Comparison of ENCODE assay signal across 8 cellular contexts in genomic region chr19:50383307-50383851, GRCh38. TPM values are rescaled to one million over a fixed set of nuclear protein-coding genes. Genes with fewer than 3 reads are reported as not detected.
DNase-seq lines count a peak whose midpoint lies in the region; ATAC-seq and TF ChIP-seq lines count a peak whose summit lies in the region.

No MANE protein-coding gene starts in this region.

- CTCF ChIA-PET in SK-N-SH (lab: Yijun Ruan, JAX), result interaction anchor here (0.6 to 1.8 kb wide), 8 partner anchors 11 to 173 kb away, joined by 3 to 9 read pairs (median 4); no protein-coding TSS in a partner anchor

- H3K27me3 ChIP-seq in SK-N-SH (ENCODE audit: insufficient read depth), result no peaks in the 10 kb centered on the region
- no peaks in the 10 kb centered on the region for H3K27me3 ChIP-seq in right atrium auricular region

- no peak for TF ChIP-seq EP300 in SK-N-SH (IDR thresholded peaks at IDR 0.05; ENCODE audit: borderline replicate concordance in 1 of 2, low read depth in 1 of 2, low read length in 1 of 2)

- H3K9me3 Mint-ChIP-seq in stimulated activated effector memory CD8-positive, alpha-beta T cell treated with anti-CD3 and anti-CD28 coated beads, Interleukin-12 subunit alpha, Interleukin-12 subunit beta, amount 100 ng/mL, for 72 hours, result no peaks in the 10 kb centered on the region

- peaks cover 39% of the 10 kb centered on the region for H3K4me1 Mint-ChIP-seq in T-helper 17 cell
- peaks cover 62% of the 10 kb centered on the region for H3K4me1 Mint-ChIP-seq in stimulated activated effector memory CD8-positive, alpha-beta T cell treated with anti-CD3 and anti-CD28 coated beads, Interleukin-12 subunit alpha, Interleukin-12 subunit beta, amount 100 ng/mL, for 72 hours

- DNase-seq in SK-N-SH, result no peak
- no peak for DNase-seq in T-helper 17 cell
- DNase-seq in right atrium auricular region (ENCODE audit: low spot score), result no peak
- DNase-seq in stimulated activated effector memory CD8-positive, alpha-beta T cell treated with anti-CD3 and anti-CD28 coated beads, Interleukin-12 subunit alpha, Interleukin-12 subunit beta, amount 100 ng/mL, for 72 hours (ENCODE audit: low spot score in 2 of 2), result no peak
- no peak for DNase-seq in NCI-H774 (lab: John Stamatoyannopoulos, UW)

- H3K27ac Mint-ChIP-seq in T-helper 17 cell, result peak overlapping the region; percentile 95
- peak overlapping the region; percentile 99 for H3K27ac Mint-ChIP-seq in stimulated activated effector memory CD8-positive, alpha-beta T cell treated with anti-CD3 and anti-CD28 coated beads, Interleukin-12 subunit alpha, Interleukin-12 subunit beta, amount 100 ng/mL, for 72 hours

- H3K9me2 ChIP-seq in SK-N-SH, result no peaks in the 10 kb centered on the region

- H4K20me1 ChIP-seq in SK-N-SH (ENCODE audit: insufficient read depth), result peaks cover 4% of the 10 kb centered on the region; the same call in 1 of the 2 replicates

- H2AFZ ChIP-seq in SK-N-SH (ENCODE audit: low read depth), result no peak overlapping the region

- peaks cover 36% of the 10 kb centered on the region for H3K79me2 ChIP-seq in SK-N-SH (ENCODE audit: insufficient read depth)

- POLR2A ChIA-PET in SK-N-SH (lab: Yijun Ruan, JAX), result interaction anchor here (1.1 to 2.6 kb wide), 2 partner anchors 15 to 77 kb away, joined by 3 to 9 read pairs; no protein-coding TSS in a partner anchor

- no peak for TF ChIP-seq CTCF in SK-N-SH (IDR thresholded peaks at IDR 0.05)
- TF ChIP-seq CTCF in right atrium auricular region (IDR thresholded peaks at IDR 0.05), result no peak

- H3K4me3 Mint-ChIP-seq in T-helper 17 cell, result peak overlapping the region; percentile 95
- H3K4me3 Mint-ChIP-seq in stimulated activated effector memory CD8-positive, alpha-beta T cell treated with anti-CD3 and anti-CD28 coated beads, Interleukin-12 subunit alpha, Interleukin-12 subunit beta, amount 100 ng/mL, for 72 hours, result peak overlapping the region; percentile 99

- H3K4me3 ChIP-seq in SK-N-SH (ENCODE audit: low read depth in 2 of 2, low read length in 1 of 2), result peak overlapping the region; percentile 56 to 88
- peak overlapping the region; percentile 56 to 78 for H3K4me3 ChIP-seq in right atrium auricular region

- 81% methylated on average over 15 of the region's 15 CpGs for WGBS in SK-N-SH (ENCODE audit: low lambda C conversion rate)

- H3K27ac ChIP-seq in SK-N-SH (ENCODE audit: low read depth in 2 of 2, low read length in 1 of 2) (peak overlapping the region; percentile 76 to 89; a peak in 3 of 4 replicates), right atrium auricular region (peak overlapping the region; percentile 82 to 88)

- H3K9ac ChIP-seq in SK-N-SH, result 0 out of 2 replicates have a peak overlapping the region, but pooled peaks have one; percentile 32

- peaks cover 17% of the 10 kb centered on the region for H3F3A ChIP-seq in SK-N-SH (replicated peaks; ENCODE audit: insufficient read depth)

- ATAC-seq in SK-N-SH treated with all-trans-retinoic acid at 6 μM for 48 hours (no peak), T-helper 17 cell (peak; percentile 34), GM21619 (IDR thresholded peaks at IDR 0.05; ENCODE audit: unreplicated experiment) (no peak), HG02763 (IDR thresholded peaks at IDR 0.05; ENCODE audit: unreplicated experiment) (no peak)
- ATAC-seq in stimulated activated effector memory CD8-positive, alpha-beta T cell treated with anti-CD3 and anti-CD28 coated beads, Interleukin-12 subunit alpha, Interleukin-12 subunit beta, amount 100 ng/mL, for 72 hours, result no peak

- peak overlapping the region; percentile 87 for H3K4me2 ChIP-seq in SK-N-SH

- H3K9me3 ChIP-seq in SK-N-SH (no peaks in the 10 kb centered on the region), T-helper 17 cell (ENCODE audit: control insufficient read depth, low read length, poor library complexity, severe bottlenecking) (no peaks in the 10 kb centered on the region), right atrium auricular region (no peaks in the 10 kb centered on the region)

- peaks cover 11 to 55% of the 10 kb centered on the region in 2 experiments for H3K36me3 ChIP-seq in SK-N-SH (replicated peaks in 1 of 2; ENCODE audit: control insufficient read depth in 1 of 2, insufficient read depth in 2 of 2, low read length in 1 of 2)
- H3K36me3 ChIP-seq in right atrium auricular region, result peaks cover 44% of the 10 kb centered on the region

- H3K4me1 ChIP-seq in SK-N-SH (ENCODE audit: control insufficient read depth in 1 of 2, insufficient read depth in 2 of 2, low read depth in 1 of 2, low read length in 1 of 2), result peaks cover 0 to 13% of the 10 kb centered on the region in 2 experiments; a peak in 1 of 4 replicates
- peaks cover 0 to 33% of the 10 kb centered on the region in 2 donors for H3K4me1 ChIP-seq in right atrium auricular region

- peaks cover 14% of the 10 kb centered on the region for H3K36me3 Mint-ChIP-seq in T-helper 17 cell (ENCODE audit: low read depth)
- peaks cover 88% of the 10 kb centered on the region for H3K36me3 Mint-ChIP-seq in stimulated activated effector memory CD8-positive, alpha-beta T cell treated with anti-CD3 and anti-CD28 coated beads, Interleukin-12 subunit alpha, Interleukin-12 subunit beta, amount 100 ng/mL, for 72 hours

- H3K27me3 Mint-ChIP-seq in T-helper 17 cell, result no peaks in the 10 kb centered on the region

- TF ChIP-seq RAD21 in SK-N-SH (IDR thresholded peaks at IDR 0.05; ENCODE audit: low read length), result no peak

TF ChIP-seq in SK-N-SH, 30 proteins besides CTCF, POLR2A, EP300 and RAD21 (continues in another document):
- TF ChIP-seq, protein P1, sequence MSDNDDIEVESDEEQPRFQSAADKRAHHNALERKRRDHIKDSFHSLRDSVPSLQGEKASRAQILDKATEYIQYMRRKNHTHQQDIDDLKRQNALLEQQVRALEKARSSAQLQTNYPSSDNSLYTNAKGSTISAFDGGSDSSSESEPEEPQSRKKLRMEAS (IDR thresholded peaks at IDR 0.05; ENCODE audit: low read depth), result no peak
- no peak for TF ChIP-seq MXI1 (IDR thresholded peaks at IDR 0.05; ENCODE audit: low read depth, low read length)
- 0 out of 2 replicates have a peak, but pooled peaks have one; percentile 8 for TF ChIP-seq TAF1 (IDR thresholded peaks at IDR 0.05; ENCODE audit: borderline replicate concordance, low read depth, low read length)
- TF ChIP-seq RXRA (IDR thresholded peaks at IDR 0.05; ENCODE audit: borderline replicate concordance, low read depth), result no peak
- TF ChIP-seq, protein P2, sequence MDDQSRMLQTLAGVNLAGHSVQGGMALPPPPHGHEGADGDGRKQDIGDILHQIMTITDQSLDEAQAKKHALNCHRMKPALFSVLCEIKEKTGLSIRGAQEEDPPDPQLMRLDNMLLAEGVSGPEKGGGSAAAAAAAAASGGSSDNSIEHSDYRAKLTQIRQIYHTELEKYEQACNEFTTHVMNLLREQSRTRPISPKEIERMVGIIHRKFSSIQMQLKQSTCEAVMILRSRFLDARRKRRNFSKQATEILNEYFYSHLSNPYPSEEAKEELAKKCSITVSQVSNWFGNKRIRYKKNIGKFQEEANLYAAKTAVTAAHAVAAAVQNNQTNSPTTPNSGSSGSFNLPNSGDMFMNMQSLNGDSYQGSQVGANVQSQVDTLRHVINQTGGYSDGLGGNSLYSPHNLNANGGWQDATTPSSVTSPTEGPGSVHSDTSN (IDR thresholded peaks at IDR 0.05), result no peak
- no peak for TF ChIP-seq CHD2 (IDR thresholded peaks at IDR 0.05; ENCODE audit: low read length, partially characterized antibody)

TF ChIP-seq in SK-N-SH treated with all-trans-retinoic acid at 6 μM for 48 hours, 23 proteins besides CTCF, POLR2A, EP300 and RAD21 (continues in another document):
- TF ChIP-seq, protein P3, sequence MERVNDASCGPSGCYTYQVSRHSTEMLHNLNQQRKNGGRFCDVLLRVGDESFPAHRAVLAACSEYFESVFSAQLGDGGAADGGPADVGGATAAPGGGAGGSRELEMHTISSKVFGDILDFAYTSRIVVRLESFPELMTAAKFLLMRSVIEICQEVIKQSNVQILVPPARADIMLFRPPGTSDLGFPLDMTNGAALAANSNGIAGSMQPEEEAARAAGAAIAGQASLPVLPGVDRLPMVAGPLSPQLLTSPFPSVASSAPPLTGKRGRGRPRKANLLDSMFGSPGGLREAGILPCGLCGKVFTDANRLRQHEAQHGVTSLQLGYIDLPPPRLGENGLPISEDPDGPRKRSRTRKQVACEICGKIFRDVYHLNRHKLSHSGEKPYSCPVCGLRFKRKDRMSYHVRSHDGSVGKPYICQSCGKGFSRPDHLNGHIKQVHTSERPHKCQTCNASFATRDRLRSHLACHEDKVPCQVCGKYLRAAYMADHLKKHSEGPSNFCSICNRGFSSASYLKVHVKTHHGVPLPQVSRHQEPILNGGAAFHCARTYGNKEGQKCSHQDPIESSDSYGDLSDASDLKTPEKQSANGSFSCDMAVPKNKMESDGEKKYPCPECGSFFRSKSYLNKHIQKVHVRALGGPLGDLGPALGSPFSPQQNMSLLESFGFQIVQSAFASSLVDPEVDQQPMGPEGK (CRISPR knock-in tag; IDR thresholded peaks at IDR 0.05; ENCODE audit: borderline replicate concordance), result no peak
- no peak for TF ChIP-seq ZNF565 (CRISPR knock-in tag; conservative IDR thresholded peaks at IDR 0.05; ENCODE audit: low read depth)
- no peak for TF ChIP-seq BACH2 (CRISPR knock-in tag; IDR thresholded peaks at IDR 0.05; ENCODE audit: borderline replicate concordance)
- TF ChIP-seq ZC3H10 (CRISPR knock-in tag; IDR thresholded peaks at IDR 0.05), result no peak
- TF ChIP-seq OSR1 (CRISPR knock-in tag; IDR thresholded peaks at IDR 0.05), result no peak

RNA-seq across cellular contexts. Expression of gene POLD1, which starts 0.8 kb away (rescaled TPM):
- polyA plus RNA-seq in SK-N-SH (2012; rRNA removed), result 28.6 and 33.6 TPM in 2 replicates
- polyA plus RNA-seq in SK-N-SH (2012; cell fraction: cytosol; rRNA removed), result 8.1 and 14.9 TPM in 2 replicates
- polyA plus RNA-seq in SK-N-SH (2012; cell fraction: nucleus; rRNA removed), result 109 and 151 TPM in 2 replicates
- total RNA-seq in T-helper 17 cell, result 10 to 100 TPM; 23.5 to 26.6 TPM
- 1 to 10 TPM; 5.9 to 10.0 TPM for total RNA-seq in right atrium auricular region

RNA-seq across cellular contexts. Expression of gene NR1H2, which starts 7.1 kb away (rescaled TPM):
- polyA plus RNA-seq in SK-N-SH (2012; rRNA removed), result 72.8 and 108 TPM in 2 replicates
- polyA plus RNA-seq in SK-N-SH (2012; cell fraction: cytosol; rRNA removed), result 66.3 and 75.1 TPM in 2 replicates
- polyA plus RNA-seq in SK-N-SH (2012; cell fraction: nucleus; rRNA removed), result 141 and 150 TPM in 2 replicates
- total RNA-seq in T-helper 17 cell, result 100 to 1,000 TPM; 208 to 276 TPM
- 100 to 1,000 TPM in 1 of 2 donors, 10 to 100 TPM in 1; 97.0 to 121 TPM for total RNA-seq in right atrium auricular region

RNA-seq across cellular contexts. Expression of gene NAPSA, which starts 17.9 kb away (rescaled TPM):
- polyA plus RNA-seq in SK-N-SH (2012; rRNA removed), result 0.43 and 0.76 TPM in 2 replicates
- 0.05 and 0.20 TPM in 2 replicates for polyA plus RNA-seq in SK-N-SH (2012; cell fraction: cytosol; rRNA removed)
- polyA plus RNA-seq in SK-N-SH (2012; cell fraction: nucleus; rRNA removed), result 3.4 and 4.7 TPM in 2 replicates
- total RNA-seq in T-helper 17 cell (under 1 TPM; 0.73 to 0.99 TPM), right atrium auricular region (under 1 TPM in 1 of 2 donors, not detected in 1; 0.31 TPM)

RNA-seq across cellular contexts. Expression of gene SPIB, which starts 35.4 kb away (rescaled TPM):
- not detected in 2 replicates for polyA plus RNA-seq in SK-N-SH (2012; rRNA removed)
- 0.06 TPM in 1 of 2 replicates, not detected in the other for polyA plus RNA-seq in SK-N-SH (2012; cell fraction: cytosol; rRNA removed)
- polyA plus RNA-seq in SK-N-SH (2012; cell fraction: nucleus; rRNA removed), result not detected in 2 replicates
- total RNA-seq in T-helper 17 cell (1 to 10 TPM; 1.9 to 3.0 TPM), right atrium auricular region (not detected)

RNA-seq across cellular contexts. Expression of gene MYBPC2, which starts 49.3 kb away (rescaled TPM):
- not detected in 2 replicates for polyA plus RNA-seq in SK-N-SH (2012; rRNA removed)
- not detected in 2 replicates for polyA plus RNA-seq in SK-N-SH (2012; cell fraction: cytosol; rRNA removed)
- not detected in 2 replicates for polyA plus RNA-seq in SK-N-SH (2012; cell fraction: nucleus; rRNA removed)
- total RNA-seq in T-helper 17 cell, result under 1 TPM; 0.07 to 0.08 TPM
- total RNA-seq in right atrium auricular region, result not detected
